Comparison of ENCODE assay signal across 8 cellular contexts in the genomic region with DNA sequence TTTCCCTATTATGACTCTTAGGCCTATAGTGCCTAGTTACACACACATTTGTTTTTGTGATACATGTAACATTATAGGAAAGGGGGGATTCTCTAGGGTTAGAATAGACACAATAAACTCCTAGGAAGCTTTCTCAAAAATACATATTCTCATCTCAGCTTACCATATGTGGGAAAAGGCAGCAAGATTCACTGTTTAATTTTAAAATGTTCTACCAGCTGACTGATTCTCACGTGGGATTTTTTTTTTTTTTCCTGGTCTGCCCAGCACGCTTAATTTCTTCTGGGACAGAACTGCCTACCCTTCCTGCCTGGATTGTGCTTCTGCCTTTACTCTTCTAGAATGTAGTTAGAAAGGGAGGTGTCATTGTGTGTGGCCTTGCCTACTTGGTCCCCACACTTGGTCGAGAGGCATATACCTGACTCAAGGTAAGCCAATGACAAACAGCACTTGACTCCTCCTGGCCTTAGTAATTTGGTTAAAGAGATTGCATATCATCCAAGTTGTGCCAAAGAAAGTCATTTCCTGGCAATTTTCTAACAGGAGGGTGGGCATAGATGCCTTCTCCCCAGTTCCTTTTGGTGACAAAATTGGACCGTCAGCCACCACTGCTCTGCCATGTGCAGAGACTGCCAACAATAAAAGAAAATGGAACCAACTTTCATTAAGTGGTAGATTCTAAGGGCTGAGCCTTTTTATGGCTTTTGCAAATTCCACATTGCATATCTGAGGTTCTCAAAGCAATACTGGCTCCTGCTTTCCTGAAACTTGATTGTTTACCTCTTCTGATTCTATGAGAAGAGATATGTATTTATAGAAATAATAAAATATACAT. TPM values are rescaled to one million over a fixed set of nuclear protein-coding genes. Genes with fewer than 3 reads are reported as not detected.
DNase-seq lines count a peak whose midpoint lies in the region; FAIRE-seq and TF ChIP-seq lines count a peak whose summit lies in the region.

No MANE protein-coding gene starts in this region.

- TF ChIP-seq CTCF in esophagus muscularis mucosa (IDR thresholded peaks at IDR 0.05) = no peak

- H3K27ac ChIP-seq in SJSA1 (peak overlapping the region; percentile 82), esophagus muscularis mucosa (replicated peaks in 1 of 4) (peak overlapping the region; percentile 79 to 85 (median 80)), skin epidermis (peak overlapping the region in 15 of 21 experiments; percentile 30 to 98 (median 89))

- H3K4me1 ChIP-seq in SJSA1 (replicated peaks) (peaks cover 51% of the 10 kb centered on the region), esophagus muscularis mucosa (peaks cover 6 to 20% (median 18%) of the 10 kb centered on the region in 4 donors)

- peak overlapping the region; percentile 34 for H3K4me3 ChIP-seq in SJSA1
- H3K4me3 ChIP-seq in esophagus muscularis mucosa = no peak overlapping the region
- H3K4me3 ChIP-seq in skin epidermis = peak overlapping the region in 2 of 7 experiments; percentile 49 to 53

- DNase-seq in GM12892 (ENCODE audit: insufficient read length) (no peak), SJSA1 (ENCODE audit: low read depth in 1 of 2, low spot score in 2 of 2) (no peak), esophagus muscularis mucosa (ENCODE audit: extremely low spot score) (no peak), head of caudate nucleus (no peak), NCI-H1105 treated with DMSO at 0.1 percent for 48 hours (lab: John Stamatoyannopoulos, UW) (no peak), iPS-NIHi11 (ENCODE audit: low spot score) (no peak), SHP77 treated with DMSO at 0.1 percent for 48 hours (lab: John Stamatoyannopoulos, UW) (no peak)

- intact Hi-C loops in esophagus muscularis mucosa (cut with DNase I) = loop anchor here (2.0 to 5.0 kb wide), 3 partner anchors 131 to 269 kb away; a partner anchor contains a TSS
- intact Hi-C loops in head of caudate nucleus (cut with DNase I) = loop anchor here (5.0 kb wide), 1 partner anchor 141 kb away; no protein-coding TSS in a partner anchor

- no peaks in the 10 kb centered on the region for H3K36me3 ChIP-seq in SJSA1
- H3K36me3 ChIP-seq in esophagus muscularis mucosa = no peaks in the 10 kb centered on the region

- FAIRE-seq in GM12892 (lab: Jason Lieb, UNC) = peak; percentile 27

- WGBS in esophagus muscularis mucosa = 93% methylated on average over 4 of the region's 4 CpGs

- H3K27me3 ChIP-seq in SJSA1 (replicated peaks) = no peaks in the 10 kb centered on the region
- H3K27me3 ChIP-seq in esophagus muscularis mucosa = no peaks in the 10 kb centered on the region

- no peak for TF ChIP-seq EP300 in esophagus muscularis mucosa (IDR thresholded peaks at IDR 0.05)

- no peak; the same call in 1 of the 2 replicates for TF ChIP-seq POLR2A in GM12892 (IDR thresholded peaks at IDR 0.05; ENCODE audit: low read depth, low read length)
- TF ChIP-seq POLR2A in esophagus muscularis mucosa (IDR thresholded peaks at IDR 0.05; ENCODE audit: low read depth) = no peak

- H3K9me3 ChIP-seq in SJSA1 (replicated peaks) (no peaks in the 10 kb centered on the region), esophagus muscularis mucosa (no peaks in the 10 kb centered on the region)

RNA-seq across cellular contexts. Expression of a gene that starts 8.0 kb away (rescaled TPM):
- polyA plus RNA-seq in GM12892 (2012; ENCODE audit: missing spikeins) = 5.4 TPM
- 0.16 TPM in 1 of 2 replicates, not detected in the other for total RNA-seq in SJSA1 (2014; rRNA removed; shearing (Covaris generic))
- total RNA-seq in esophagus muscularis mucosa = 1 to 10 TPM in 1 of 4 donors, under 1 TPM in 2, not detected in 1; 0.11 to 1.2 (median 0.33) TPM
